Comparison of ENCODE assay signal across 9 cellular contexts in genomic region chr14:74973003-74973614, GRCh38. TPM values are rescaled to one million over a fixed set of nuclear protein-coding genes. Genes with fewer than 3 reads are reported as not detected.
A peak's percentile ranks its signal among the peaks of the same experiment; 100 is the strongest.
DNase-seq lines count a peak whose midpoint lies in the region; TF ChIP-seq lines count a peak whose summit lies in the region.
"Had no signal": no experiment of that assay in that cellular context is flagged by ENCODE, and none has a peak within 500 bp of the region (broad histone marks: within the 10 kb centered on the region; RNA-seq: fewer than 3 reads in every experiment).

No MANE protein-coding gene starts in this region.

- no peaks in the 10 kb centered on the region for H4K20me1 ChIP-seq in BLaER1

- DNase-seq in Kasumi-1 (lab: John Stamatoyannopoulos, UW) = peak; percentile 45 to 54
- DNase-seq in astrocyte of the spinal cord (ENCODE audit: low read depth, low spot score) = peak; percentile 22
- peak; percentile 91 to 92 for DNase-seq in lung microvascular endothelial cell (ENCODE audit: low read depth in 2 of 2)
- DNase-seq in NCI-H1694 treated with DMSO at 0.1 percent for 48 hours (lab: John Stamatoyannopoulos, UW) = no peak
- no peak for DNase-seq in putamen (ENCODE audit: low spot score)
- DNase-seq in NOMO-1 (lab: John Stamatoyannopoulos, UW; ENCODE audit: unreplicated experiment in 2 of 2) = no peak
- DNase-seq in kidney glomerular epithelial cell (lab: John Stamatoyannopoulos, UW) = no peak
- DNase-seq: NCI-H226 had no signal

- H3K27ac ChIP-seq in BLaER1 = peak overlapping the region; percentile 60

- TF ChIP-seq CTCF in astrocyte of the spinal cord (IDR thresholded peaks at IDR 0.05; ENCODE audit: low read depth, low read length) = no peak

- H3K27me3 ChIP-seq in BLaER1 = no peaks in the 10 kb centered on the region

- H3K4me1 ChIP-seq in BLaER1 = peaks cover 20% of the 10 kb centered on the region

- H3K9ac ChIP-seq in BLaER1 = no peak overlapping the region

- H3K4me2 ChIP-seq in BLaER1 = peak overlapping the region; percentile 32

- H3K36me3 ChIP-seq in BLaER1 = no peaks in the 10 kb centered on the region

- in situ Hi-C loops in astrocyte of the spinal cord (cut with HindIII; ENCODE audit: low sequenced_read_pairs) = no loop called here

- H3K4me3 ChIP-seq in BLaER1 = no peak overlapping the region
- no peak overlapping the region for H3K4me3 ChIP-seq in astrocyte of the spinal cord (ENCODE audit: low read depth, low read length)

- no peaks in the 10 kb centered on the region for H3K9me3 ChIP-seq in BLaER1

RNA-seq across cellular contexts. Expression of gene PGF, which starts 17.7 kb away (rescaled TPM):
- 20.2 and 92.0 TPM in 2 replicates for total RNA-seq in lung microvascular endothelial cell

RNA-seq across cellular contexts. Expression of gene EIF2B2, which starts 29.6 kb away (rescaled TPM):
- total RNA-seq in lung microvascular endothelial cell = 33.1 and 37.3 TPM in 2 replicates

RNA-seq across cellular contexts. Expression of gene RPS6KL1, which starts 50.0 kb away (rescaled TPM):
- 4.4 and 6.2 TPM in 2 replicates for total RNA-seq in lung microvascular endothelial cell

Comparison
In these comparisons a context has a peak if more than half of its experiments do, and no peak if none do; other contexts are left out.
1. DNase-seq: peak in Kasumi-1 (2 of 2), astrocyte of the spinal cord (single experiment) and lung microvascular endothelial cell (2 of 2); none in NCI-H1694 treated with DMSO at 0.1 percent for 48 hours (single experiment), putamen (single experiment), NOMO-1 (0 of 2) and kidney glomerular epithelial cell (single experiment).